In the genomic region with DNA sequence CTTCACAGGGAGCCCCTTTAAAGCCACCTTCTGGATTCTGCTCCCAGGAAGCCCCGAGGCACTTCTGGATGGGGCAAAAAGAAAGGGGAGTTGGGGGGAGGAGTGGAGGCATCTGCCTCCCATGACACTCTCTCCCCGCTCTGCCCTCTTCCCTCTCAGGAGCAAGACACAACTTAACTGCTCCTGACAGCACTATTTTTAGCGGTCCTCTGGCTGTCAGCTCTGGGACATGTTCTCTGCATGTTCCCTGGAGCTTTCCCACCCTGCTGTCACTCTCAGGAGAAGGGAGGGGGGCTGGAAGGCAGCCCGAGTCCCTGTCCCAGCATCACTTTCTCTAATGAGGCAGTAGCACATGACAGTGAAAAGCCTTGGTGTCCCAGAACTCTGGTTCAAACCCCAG, we compare ENCODE assay signal across 1 cellular context.
TF ChIP-seq lines count a peak whose summit lies in the region.

No MANE protein-coding gene starts in this region.

TF ChIP-seq in HepG2, 621 proteins besides CTCF, POLR2A, EP300 and RAD21:
- TF ChIP-seq ZNF891 (CRISPR knock-in tag; IDR thresholded peaks at IDR 0.05) (no peak), ZBTB7B (CRISPR knock-in tag; IDR thresholded peaks at IDR 0.05) (no peak), SPEN (CRISPR knock-in tag; IDR thresholded peaks at IDR 0.05; ENCODE audit: low read depth) (no peak), ZSCAN21 (CRISPR knock-in tag; IDR thresholded peaks at IDR 0.05; ENCODE audit: borderline replicate concordance) (no peak), SP140L (CRISPR knock-in tag; IDR thresholded peaks at IDR 0.05; ENCODE audit: borderline replicate concordance) (no peak), FLYWCH1 (CRISPR knock-in tag; IDR thresholded peaks at IDR 0.05) (no peak), ATRX (CRISPR knock-in tag; IDR thresholded peaks at IDR 0.05; ENCODE audit: borderline replicate concordance) (no peak), ZFP82 (CRISPR knock-in tag; IDR thresholded peaks at IDR 0.05; ENCODE audit: borderline replicate concordance) (no peak), GTF3A (CRISPR knock-in tag; conservative IDR thresholded peaks at IDR 0.05) (no peak), ZNF713 (CRISPR knock-in tag; IDR thresholded peaks at IDR 0.05) (no peak), MTF2 (CRISPR knock-in tag; IDR thresholded peaks at IDR 0.05; ENCODE audit: borderline replicate concordance) (no peak), MAZ (IDR thresholded peaks at IDR 0.05; ENCODE audit: borderline replicate concordance, low read depth, low read length) (no peak), MAZ (CRISPR knock-in tag; IDR thresholded peaks at IDR 0.05; ENCODE audit: low read depth) (no peak), MED8 (CRISPR knock-in tag; IDR thresholded peaks at IDR 0.05; ENCODE audit: insufficient replicate concordance) (no peak), SMAD3 (CRISPR knock-in tag; IDR thresholded peaks at IDR 0.05) (no peak), ZNF674 (CRISPR knock-in tag; IDR thresholded peaks at IDR 0.05; ENCODE audit: low read depth) (no peak)
- TF ChIP-seq, protein P1, sequence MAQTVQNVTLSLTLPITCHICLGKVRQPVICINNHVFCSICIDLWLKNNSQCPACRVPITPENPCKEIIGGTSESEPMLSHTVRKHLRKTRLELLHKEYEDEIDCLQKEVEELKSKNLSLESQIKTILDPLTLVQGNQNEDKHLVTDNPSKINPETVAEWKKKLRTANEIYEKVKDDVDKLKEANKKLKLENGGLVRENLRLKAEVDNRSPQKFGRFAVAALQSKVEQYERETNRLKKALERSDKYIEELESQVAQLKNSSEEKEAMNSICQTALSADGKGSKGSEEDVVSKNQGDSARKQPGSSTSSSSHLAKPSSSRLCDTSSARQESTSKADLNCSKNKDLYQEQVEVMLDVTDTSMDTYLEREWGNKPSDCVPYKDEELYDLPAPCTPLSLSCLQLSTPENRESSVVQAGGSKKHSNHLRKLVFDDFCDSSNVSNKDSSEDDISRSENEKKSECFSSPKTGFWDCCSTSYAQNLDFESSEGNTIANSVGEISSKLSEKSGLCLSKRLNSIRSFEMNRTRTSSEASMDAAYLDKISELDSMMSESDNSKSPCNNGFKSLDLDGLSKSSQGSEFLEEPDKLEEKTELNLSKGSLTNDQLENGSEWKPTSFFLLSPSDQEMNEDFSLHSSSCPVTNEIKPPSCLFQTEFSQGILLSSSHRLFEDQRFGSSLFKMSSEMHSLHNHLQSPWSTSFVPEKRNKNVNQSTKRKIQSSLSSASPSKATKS (CRISPR knock-in tag; IDR thresholded peaks at IDR 0.05), result no peak
- TF ChIP-seq, protein P2, sequence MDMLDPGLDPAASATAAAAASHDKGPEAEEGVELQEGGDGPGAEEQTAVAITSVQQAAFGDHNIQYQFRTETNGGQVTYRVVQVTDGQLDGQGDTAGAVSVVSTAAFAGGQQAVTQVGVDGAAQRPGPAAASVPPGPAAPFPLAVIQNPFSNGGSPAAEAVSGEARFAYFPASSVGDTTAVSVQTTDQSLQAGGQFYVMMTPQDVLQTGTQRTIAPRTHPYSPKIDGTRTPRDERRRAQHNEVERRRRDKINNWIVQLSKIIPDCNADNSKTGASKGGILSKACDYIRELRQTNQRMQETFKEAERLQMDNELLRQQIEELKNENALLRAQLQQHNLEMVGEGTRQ (IDR thresholded peaks at IDR 0.05; ENCODE audit: low read depth, low read length), result no peak
- TF ChIP-seq, protein P2 (CRISPR knock-in tag; IDR thresholded peaks at IDR 0.05; ENCODE audit: borderline replicate concordance), result no peak
- TF ChIP-seq, protein P3, sequence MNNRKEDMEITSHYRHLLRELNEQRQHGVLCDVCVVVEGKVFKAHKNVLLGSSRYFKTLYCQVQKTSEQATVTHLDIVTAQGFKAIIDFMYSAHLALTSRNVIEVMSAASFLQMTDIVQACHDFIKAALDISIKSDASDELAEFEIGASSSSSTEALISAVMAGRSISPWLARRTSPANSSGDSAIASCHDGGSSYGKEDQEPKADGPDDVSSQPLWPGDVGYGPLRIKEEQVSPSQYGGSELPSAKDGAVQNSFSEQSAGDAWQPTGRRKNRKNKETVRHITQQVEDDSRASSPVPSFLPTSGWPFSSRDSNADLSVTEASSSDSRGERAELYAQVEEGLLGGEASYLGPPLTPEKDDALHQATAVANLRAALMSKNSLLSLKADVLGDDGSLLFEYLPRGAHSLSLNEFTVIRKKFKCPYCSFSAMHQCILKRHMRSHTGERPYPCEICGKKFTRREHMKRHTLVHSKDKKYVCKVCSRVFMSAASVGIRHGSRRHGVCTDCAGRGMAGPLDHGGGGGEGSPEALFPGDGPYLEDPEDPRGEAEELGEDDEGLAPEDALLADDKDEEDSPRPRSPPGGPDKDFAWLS (CRISPR knock-in tag; IDR thresholded peaks at IDR 0.05; ENCODE audit: borderline replicate concordance), result no peak
- TF ChIP-seq, protein P4, sequence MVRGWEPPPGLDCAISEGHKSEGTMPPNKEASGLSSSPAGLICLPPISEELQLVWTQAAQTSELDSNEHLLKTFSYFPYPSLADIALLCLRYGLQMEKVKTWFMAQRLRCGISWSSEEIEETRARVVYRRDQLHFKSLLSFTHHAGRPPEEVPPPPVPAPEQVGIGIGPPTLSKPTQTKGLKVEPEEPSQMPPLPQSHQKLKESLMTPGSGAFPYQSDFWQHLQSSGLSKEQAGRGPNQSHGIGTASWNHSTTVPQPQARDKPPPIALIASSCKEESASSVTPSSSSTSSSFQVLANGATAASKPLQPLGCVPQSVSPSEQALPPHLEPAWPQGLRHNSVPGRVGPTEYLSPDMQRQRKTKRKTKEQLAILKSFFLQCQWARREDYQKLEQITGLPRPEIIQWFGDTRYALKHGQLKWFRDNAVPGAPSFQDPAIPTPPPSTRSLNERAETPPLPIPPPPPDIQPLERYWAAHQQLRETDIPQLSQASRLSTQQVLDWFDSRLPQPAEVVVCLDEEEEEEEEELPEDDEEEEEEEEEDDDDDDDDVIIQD (CRISPR knock-in tag; IDR thresholded peaks at IDR 0.05; ENCODE audit: low read depth), result no peak
- TF ChIP-seq, protein P5, sequence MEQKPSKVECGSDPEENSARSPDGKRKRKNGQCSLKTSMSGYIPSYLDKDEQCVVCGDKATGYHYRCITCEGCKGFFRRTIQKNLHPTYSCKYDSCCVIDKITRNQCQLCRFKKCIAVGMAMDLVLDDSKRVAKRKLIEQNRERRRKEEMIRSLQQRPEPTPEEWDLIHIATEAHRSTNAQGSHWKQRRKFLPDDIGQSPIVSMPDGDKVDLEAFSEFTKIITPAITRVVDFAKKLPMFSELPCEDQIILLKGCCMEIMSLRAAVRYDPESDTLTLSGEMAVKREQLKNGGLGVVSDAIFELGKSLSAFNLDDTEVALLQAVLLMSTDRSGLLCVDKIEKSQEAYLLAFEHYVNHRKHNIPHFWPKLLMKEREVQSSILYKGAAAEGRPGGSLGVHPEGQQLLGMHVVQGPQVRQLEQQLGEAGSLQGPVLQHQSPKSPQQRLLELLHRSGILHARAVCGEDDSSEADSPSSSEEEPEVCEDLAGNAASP (CRISPR knock-in tag; IDR thresholded peaks at IDR 0.05; ENCODE audit: borderline replicate concordance), result no peak
TF ChIP-seq in HepG2: peak in this region for 0.
